ENCODE assay signal across 10 cellular contexts in genomic region chr4:188781655-188782054, GRCh38.
DNase-seq lines count a peak whose midpoint lies in the region; ATAC-seq, FAIRE-seq and TF ChIP-seq lines count a peak whose summit lies in the region.
"Had no signal": no experiment of that assay in that cellular context is flagged by ENCODE, and none has a peak within 500 bp of the region (broad histone marks: within the 10 kb centered on the region; RNA-seq: fewer than 3 reads in every experiment).

No MANE protein-coding gene starts in this region.

- TF ChIP-seq CTCF in AG09319 (IDR thresholded peaks at IDR 0.05; ENCODE audit: low read depth, low read length) (peak; percentile 43), astrocyte of the cerebellum (IDR thresholded peaks at IDR 0.05; ENCODE audit: low read depth, low read length, missing control alignments) (peak; percentile 18), HepG2 (CRISPR knock-in tag; IDR thresholded peaks at IDR 0.05) (no peak), GM20000 (IDR thresholded peaks at IDR 0.05; ENCODE audit: extremely low read depth, missing control alignments) (no peak)

- peak; percentile 71 for ATAC-seq in HepG2
- no peak for ATAC-seq in GM18517 (IDR thresholded peaks at IDR 0.05; ENCODE audit: unreplicated experiment)

- no peaks in the 10 kb centered on the region for H3K79me2 ChIP-seq in HepG2 (ENCODE audit: insufficient read depth, low read length)

- H3K9ac ChIP-seq in HepG2 (ENCODE audit: insufficient read depth, low read depth, low read length): no peak overlapping the region

- DNase-seq in AG09319 (ENCODE audit: extremely low read depth, low read depth) (no peak), KBM-7 (peak; percentile 9), astrocyte of the cerebellum (ENCODE audit: low read depth) (no peak), HepG2 (ENCODE audit: low spot score) (peak; percentile 1), NK-92 (lab: John Stamatoyannopoulos, UW; ENCODE audit: unreplicated experiment) (no peak), NCI-H2081 (lab: John Stamatoyannopoulos, UW) (no peak), GM20000 (ENCODE audit: low spot score) (no peak)
- DNase-seq: NCI-H1417, retina had no signal

- CTCF ChIA-PET in HepG2 (lab: Yijun Ruan, JAX; ENCODE audit: low intra/inter-chr PET ratio, low total read pairs): interaction anchor here (0.8 kb wide), 1 partner anchor 420 kb away, joined by 3 read pairs; no protein-coding TSS in a partner anchor

- FAIRE-seq in HepG2 (lab: Jason Lieb, UNC): no peak

- TF ChIP-seq RAD21 in HepG2 (CRISPR knock-in tag; IDR thresholded peaks at IDR 0.05): no peak

- H3K9me3 ChIP-seq in HepG2 (ENCODE audit: low read length): no peaks in the 10 kb centered on the region

- H2AFZ ChIP-seq in HepG2 (ENCODE audit: low read length): no peak overlapping the region

- H3K27me3 ChIP-seq in HepG2 (ENCODE audit: control insufficient read depth in 1 of 2, insufficient read depth in 2 of 2, low read length in 2 of 2): no peaks in the 10 kb centered on the region

- no peak overlapping the region for H3K27ac ChIP-seq in HepG2 (ENCODE audit: extremely low read length, insufficient read depth, low read length)

- 3% methylated on average over 3 of the region's 3 CpGs for WGBS in HepG2 (ENCODE audit: low lambda C conversion rate)

- POLR2A ChIA-PET in HepG2 (lab: Yijun Ruan, JAX): no interaction called here

- H3K4me3 ChIP-seq in astrocyte of the cerebellum (ENCODE audit: low read depth, low read length) (no peak overlapping the region), HepG2 (replicated peaks in 1 of 3; ENCODE audit: insufficient read depth in 1 of 3, low read depth in 2 of 3, low read length in 3 of 3) (no peak overlapping the region)

- no peak for TF ChIP-seq POLR2A in HepG2 (IDR thresholded peaks at IDR 0.05; ENCODE audit: insufficient read depth in 1 of 2, low read depth in 2 of 2, low read length in 2 of 2)

- intact Hi-C loops in HepG2 (cut with micrococcal nuclease; ENCODE audit: unreplicated experiment): loop anchor here (5.0 kb wide), 1 partner anchor 421 kb away; no protein-coding TSS in a partner anchor

- in situ Hi-C loops in KBM-7 (cut with MboI; ENCODE audit: low pct_unique_long_range_greater_than_20kb, low sequenced_read_pairs): no loop called here
- in situ Hi-C loops in astrocyte of the cerebellum (cut with HindIII; ENCODE audit: low sequenced_read_pairs): no loop called here
- in situ Hi-C loops in HepG2 (cut with HindIII; ENCODE audit: extremely low pct_ligation_motif_present, low pct_unique_long_range_greater_than_20kb): no loop called here

- no peak overlapping the region for H3K4me2 ChIP-seq in HepG2 (ENCODE audit: low read depth, low read length)

- no peaks in the 10 kb centered on the region for H3K36me3 ChIP-seq in HepG2 (replicated peaks in 1 of 2; ENCODE audit: control insufficient read depth in 1 of 2, insufficient read depth in 2 of 2, low read length in 2 of 2)

- no peaks in the 10 kb centered on the region for H3K4me1 ChIP-seq in HepG2 (ENCODE audit: insufficient read depth, low read length)

- TF ChIP-seq EP300 in HepG2 (IDR thresholded peaks at IDR 0.05; ENCODE audit: low read depth in 2 of 2, low read length in 2 of 2): no peak
- TF ChIP-seq EP300 in HepG2 (CRISPR knock-in tag; IDR thresholded peaks at IDR 0.05; ENCODE audit: borderline replicate concordance): no peak

- BruUV-seq in HepG2 (replicated peaks; lab: Mats Ljungman, UMichigan): no TSS peak

- H4K20me1 ChIP-seq in HepG2 (ENCODE audit: insufficient read depth, low read length): no peaks in the 10 kb centered on the region

TF ChIP-seq in HepG2, 621 proteins besides CTCF, POLR2A, EP300 and RAD21:
- TF ChIP-seq SMC3 (IDR thresholded peaks at IDR 0.05; ENCODE audit: low read length) (peak; percentile 24; the same call in 1 of the 2 replicates), TBL1XR1 (IDR thresholded peaks at IDR 0.05; ENCODE audit: borderline replicate concordance, low read length, partially characterized antibody) (no peak), FOXK1 (CRISPR knock-in tag; IDR thresholded peaks at IDR 0.05; ENCODE audit: borderline replicate concordance, low read depth) (no peak)

Comparison
In these comparisons a context has a peak if more than half of its experiments do, and no peak if none do; other contexts are left out.
1. DNase-seq: peak in KBM-7 (single experiment) and HepG2 (single experiment); none in AG09319 (single experiment), astrocyte of the cerebellum (single experiment), NK-92 (single experiment), NCI-H2081 (0 of 2) and GM20000 (single experiment).
2. CTCF ChIP-seq: peak in AG09319 (single experiment) and astrocyte of the cerebellum (single experiment); none in HepG2 (single experiment) and GM20000 (single experiment).